Comparison of ENCODE assay signal across 21 cellular contexts in genomic region chrX:144214651-144215050, GRCh38.
"Had no signal": no experiment of that assay in that cellular context is flagged by ENCODE, and none has a peak within 500 bp of the region (broad histone marks: within the 10 kb centered on the region; RNA-seq: fewer than 3 reads in every experiment).

No MANE protein-coding gene starts in this region.

- H3K4me3 Mint-ChIP-seq: IgD-negative memory B cell had no signal

- DNase-seq: KBM-7, MV-4-11, NCI-H1048, NCI-H1105, NCI-H1417, NCI-H1436 treated with DMSO at 0.1 percent for 48 hours, NCI-H1694, NCI-H187 treated with DMSO at 0.1 percent for 48 hours, NCI-H2029 treated with DMSO at 0.1 percent for 48 hours, NCI-H2171 treated with DMSO at 0.1 percent for 48 hours, NCI-H345, NCI-H446 treated with DMSO at 0.1 percent for 48 hours, NCI-H510A treated with DMSO at 0.1 percent for 48 hours, NCI-H526 treated with DMSO at 0.1 percent for 48 hours, NCI-H748 treated with DMSO at 0.1 percent for 48 hours, PC-3, SHP77, SK-N-SH had no signal

- H3K27ac ChIP-seq: RWPE1 had no signal

- H3K9me3 ChIP-seq: SK-N-SH had no signal

- H3K4me1 Mint-ChIP-seq: IgD-negative memory B cell had no signal

- H3K4me2 ChIP-seq: SK-N-SH had no signal

- H3K36me3 Mint-ChIP-seq: IgD-negative memory B cell had no signal

- H3K27ac Mint-ChIP-seq: IgD-negative memory B cell had no signal

- ATAC-seq: Panc1, PC-3 had no signal

- H3K9ac ChIP-seq: SK-N-SH had no signal

- H3K27me3 Mint-ChIP-seq: IgD-negative memory B cell had no signal
